8 cellular contexts compared by ENCODE assay signal in genomic region chr9:12784461-12785250, GRCh38. TPM values are rescaled to one million over a fixed set of nuclear protein-coding genes. Genes with fewer than 3 reads are reported as not detected.
DNase-seq lines count a peak whose midpoint lies in the region; ATAC-seq and TF ChIP-seq lines count a peak whose summit lies in the region.

No MANE protein-coding gene starts in this region.

- no peaks in the 10 kb centered on the region for H3K4me1 Mint-ChIP-seq in activated naive CD8-positive, alpha-beta T cell treated with anti-CD3 and anti-CD28 coated beads for 36 hours

- WGBS in psoas muscle, 3 donors = 77 to 80% (median 78%) methylated on average over 6 of the region's 6 CpGs

- H3K36me3 ChIP-seq in endocrine pancreas (ENCODE audit: control insufficient read depth, insufficient read depth, low read length) (no peaks in the 10 kb centered on the region), psoas muscle (ENCODE audit: insufficient read depth in 1 of 2, low read depth in 1 of 2) (no peaks in the 10 kb centered on the region)

- H3K27ac Mint-ChIP-seq in activated naive CD8-positive, alpha-beta T cell treated with anti-CD3 and anti-CD28 coated beads for 36 hours = no peak overlapping the region

- H3K27me3 Mint-ChIP-seq in activated naive CD8-positive, alpha-beta T cell treated with anti-CD3 and anti-CD28 coated beads for 36 hours = peaks cover 3% of the 10 kb centered on the region

- no peaks in the 10 kb centered on the region for H3K36me3 Mint-ChIP-seq in activated naive CD8-positive, alpha-beta T cell treated with anti-CD3 and anti-CD28 coated beads for 36 hours

- H3K27ac ChIP-seq in psoas muscle = peak overlapping the region; percentile 12

- no peak overlapping the region for H3K4me3 Mint-ChIP-seq in activated naive CD8-positive, alpha-beta T cell treated with anti-CD3 and anti-CD28 coated beads for 36 hours

- peak overlapping the region; percentile 43 for H3K4me3 ChIP-seq in endocrine pancreas (ENCODE audit: control insufficient read depth, insufficient read depth, low read length)
- H3K4me3 ChIP-seq in psoas muscle = no peak overlapping the region

- H3K27me3 ChIP-seq in endocrine pancreas (ENCODE audit: control insufficient read depth, insufficient read depth, low read length) = no peaks in the 10 kb centered on the region
- H3K27me3 ChIP-seq in psoas muscle (ENCODE audit: insufficient read depth in 3 of 3, low read length in 2 of 3) = no peaks in the 10 kb centered on the region

- TF ChIP-seq CTCF in psoas muscle (IDR thresholded peaks at IDR 0.05) = no peak

- H3K9me3 ChIP-seq in endocrine pancreas (ENCODE audit: control insufficient read depth, low read length) = no peaks in the 10 kb centered on the region
- no peaks in the 10 kb centered on the region for H3K9me3 ChIP-seq in psoas muscle

- intact Hi-C loops in psoas muscle (cut with DNase I) = no loop called here

- DNase-seq in LHCN-M2 (ENCODE audit: low read depth) (peak; percentile 90), psoas muscle (peak in 1 of 2 donors; percentile 33), NCI-H2081 treated with DMSO at 0.1 percent for 48 hours (lab: John Stamatoyannopoulos, UW) (no peak)
- no peak for DNase-seq in activated naive CD8-positive, alpha-beta T cell treated with anti-CD3 and anti-CD28 coated beads for 36 hours
- no peak for DNase-seq in stimulated activated naive CD8-positive, alpha-beta T cell treated with anti-CD3 and anti-CD28 coated beads, Interleukin-15, Interleukin-2, amounts not matched to agents 100 U/mL and 50 U/mL, for 24 hours

- H3K9me3 Mint-ChIP-seq in activated naive CD8-positive, alpha-beta T cell treated with anti-CD3 and anti-CD28 coated beads for 36 hours = peaks cover 4% of the 10 kb centered on the region

- H3K4me1 ChIP-seq in endocrine pancreas (ENCODE audit: control insufficient read depth, insufficient read depth, low read length) = peaks cover 18% of the 10 kb centered on the region
- H3K4me1 ChIP-seq in psoas muscle = no peaks in the 10 kb centered on the region

- no peak overlapping the region for H3K9ac ChIP-seq in endocrine pancreas (ENCODE audit: control insufficient read depth, insufficient read depth, low read length)

- ATAC-seq in GM19395 (IDR thresholded peaks at IDR 0.05; ENCODE audit: unreplicated experiment) = peak; percentile 86
- ATAC-seq in psoas muscle = peak; percentile 38 to 90 (median 66)
- ATAC-seq in stimulated activated naive CD8-positive, alpha-beta T cell treated with anti-CD3 and anti-CD28 coated beads, Interleukin-15, Interleukin-2, amounts not matched to agents 100 U/mL and 50 U/mL, for 24 hours = no peak
- ATAC-seq in activated CD4-positive, CD25-positive, alpha-beta regulatory T cell treated with anti-CD3 and anti-CD28 coated beads, Interleukin-2, amount 50 U/mL, for 24 hours = no peak

RNA-seq across cellular contexts. Expression of gene LURAP1L, which starts 9.8 kb away (rescaled TPM):
- total RNA-seq in LHCN-M2 (2014; rRNA removed) (3.3 and 4.4 TPM in 2 replicates), psoas muscle (1 to 10 TPM; 1.0 to 2.8 (median 2.2) TPM)
- 2.2 TPM for polyA plus RNA-seq in LHCN-M2 (2012)
- polyA plus RNA-seq in psoas muscle = 1 to 10 TPM; 2.3 to 6.3 (median 2.7) TPM
- total RNA-seq in activated naive CD8-positive, alpha-beta T cell treated with anti-CD3 and anti-CD28 coated beads for 36 hours = not detected

Comparison
In these comparisons a context has a peak if more than half of its experiments do, and no peak if none do; other contexts are left out.
1. ATAC-seq: peak in GM19395 (single experiment) and psoas muscle (4 of 4); none in stimulated activated naive CD8-positive, alpha-beta T cell treated with anti-CD3 and anti-CD28 coated beads, Interleukin-15, Interleukin-2, amounts not matched to agents 100 U/mL and 50 U/mL, for 24 hours (single experiment) and activated CD4-positive, CD25-positive, alpha-beta regulatory T cell treated with anti-CD3 and anti-CD28 coated beads, Interleukin-2, amount 50 U/mL, for 24 hours (0 of 2).